In the genomic region with DNA sequence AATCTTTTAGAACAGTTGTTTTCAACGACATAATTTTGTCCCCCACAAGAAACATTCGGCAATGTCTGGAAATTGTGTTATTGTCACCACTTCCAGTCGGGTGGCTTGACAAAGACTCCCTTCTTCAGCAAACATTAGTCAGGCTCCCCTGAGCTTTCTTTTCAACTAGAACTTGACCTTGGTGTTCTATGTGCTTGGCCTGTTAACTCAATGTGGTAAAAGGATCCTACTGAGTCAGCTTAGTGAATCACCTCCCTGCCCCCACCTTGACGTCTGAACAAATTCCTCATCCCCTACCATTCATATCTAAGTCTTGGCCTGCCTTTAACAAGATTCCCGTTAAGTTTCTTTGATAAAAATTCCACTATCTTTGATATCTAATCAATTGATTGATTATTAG, we compare ENCODE assay signal across 1 cellular context.
TF ChIP-seq lines count a peak whose summit lies in the region.

No MANE protein-coding gene starts in this region.

TF ChIP-seq in H1, 55 proteins besides CTCF, POLR2A, EP300 and RAD21:
- TF ChIP-seq NANOG (IDR thresholded peaks at IDR 0.05; ENCODE audit: insufficient read depth, low read depth, low read length, poor library complexity, severe bottlenecking) = no peak
- TF ChIP-seq JUND (IDR thresholded peaks at IDR 0.05; ENCODE audit: low read length) = peak; percentile 46; the same call in 1 of the 2 replicates
- TF ChIP-seq KDM1A (IDR thresholded peaks at IDR 0.05; ENCODE audit: borderline replicate concordance, low read length) = no peak
- TF ChIP-seq, protein P1, sequence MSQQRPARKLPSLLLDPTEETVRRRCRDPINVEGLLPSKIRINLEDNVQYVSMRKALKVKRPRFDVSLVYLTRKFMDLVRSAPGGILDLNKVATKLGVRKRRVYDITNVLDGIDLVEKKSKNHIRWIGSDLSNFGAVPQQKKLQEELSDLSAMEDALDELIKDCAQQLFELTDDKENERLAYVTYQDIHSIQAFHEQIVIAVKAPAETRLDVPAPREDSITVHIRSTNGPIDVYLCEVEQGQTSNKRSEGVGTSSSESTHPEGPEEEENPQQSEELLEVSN (IDR thresholded peaks at IDR 0.05) = no peak
- TF ChIP-seq TEAD4 (IDR thresholded peaks at IDR 0.05; ENCODE audit: low read depth, low read length) = no peak
- TF ChIP-seq HDAC6 (IDR thresholded peaks at IDR 0.05; ENCODE audit: low read depth, low read length) = no peak
TF ChIP-seq in H1: peak in this region for 1.
